9 cellular contexts compared by ENCODE assay signal in the genomic region with DNA sequence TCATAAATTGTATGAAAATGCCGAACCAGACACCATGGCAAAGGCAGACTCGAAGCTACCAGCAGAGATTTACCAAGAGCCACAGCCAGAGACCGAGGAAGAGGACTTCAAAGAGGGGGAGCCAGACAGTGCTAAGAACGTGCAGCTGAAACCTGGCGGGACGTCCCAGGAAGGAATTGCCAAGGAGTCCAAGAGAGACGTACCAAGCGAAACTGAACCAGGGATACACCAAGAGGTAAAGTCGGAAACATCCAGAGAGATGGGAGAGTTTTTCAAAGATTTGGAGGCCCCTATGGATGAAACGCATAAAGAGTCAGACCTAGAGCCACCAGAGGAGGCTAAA. TPM values are rescaled to one million over a fixed set of nuclear protein-coding genes. Genes with fewer than 3 reads are reported as not detected.
A peak's percentile ranks its signal among the peaks of the same experiment; 100 is the strongest.
DNase-seq lines count a peak whose midpoint lies in the region; ATAC-seq and TF ChIP-seq lines count a peak whose summit lies in the region.
"Had no signal": no experiment of that assay in that cellular context is flagged by ENCODE, and none has a peak within 500 bp of the region (broad histone marks: within the 10 kb centered on the region; RNA-seq: fewer than 3 reads in every experiment).

No MANE protein-coding gene starts in this region.

- WGBS in mesenchymal stem cell = 30% methylated on average over 10 of the region's 10 CpGs

- H3K4ac ChIP-seq in mesenchymal stem cell (ENCODE audit: low read depth in 1 of 2, low read length in 2 of 2) = no peak overlapping the region

- H2AFZ ChIP-seq in mesenchymal stem cell (ENCODE audit: low read depth, low read length) = peak overlapping the region; percentile 92

- H3K27me3 Mint-ChIP-seq in central memory CD8-positive, alpha-beta T cell = no peaks in the 10 kb centered on the region
- no peaks in the 10 kb centered on the region for H3K27me3 Mint-ChIP-seq in nephron progenitor cell (ENCODE audit: low read depth, poor library complexity)
- H3K27me3 Mint-ChIP-seq: stimulated activated naive CD8-positive, alpha-beta T cell treated with anti-CD3 and anti-CD28 coated beads, Interleukin-15, Interleukin-2, amounts not matched to agents 100 ng/mL and 50 ng/mL, for 24 hours had no signal

- BruUV-seq in A673 (replicated peaks; lab: Mats Ljungman, UMichigan) = no TSS peak

- H3K36me3 ChIP-seq in A673 (ENCODE audit: insufficient read depth, low read length, poor library complexity, severe bottlenecking) = no peaks in the 10 kb centered on the region
- H3K36me3 ChIP-seq in mesenchymal stem cell (ENCODE audit: control insufficient read depth in 1 of 2, insufficient read depth in 2 of 2, low read depth in 1 of 2, low read length in 2 of 2) = no peaks in the 10 kb centered on the region

- no peaks in the 10 kb centered on the region for H3K9me3 Mint-ChIP-seq in central memory CD8-positive, alpha-beta T cell
- H3K9me3 Mint-ChIP-seq in nephron progenitor cell = no peaks in the 10 kb centered on the region
- H3K9me3 Mint-ChIP-seq: stimulated activated naive CD8-positive, alpha-beta T cell treated with anti-CD3 and anti-CD28 coated beads, Interleukin-15, Interleukin-2, amounts not matched to agents 100 ng/mL and 50 ng/mL, for 24 hours had no signal

- H3K9me3 ChIP-seq in A673 (ENCODE audit: low read depth, low read length, poor library complexity, severe bottlenecking) (no peaks in the 10 kb centered on the region), mesenchymal stem cell (ENCODE audit: control insufficient read depth, low read length) (no peaks in the 10 kb centered on the region)

- CTCF ChIA-PET in A673 (lab: Charles Lee) = interaction anchor here (0.6 to 1.3 kb wide), 3 partner anchors 8 to 384 kb away, joined by 3 to 7 read pairs (median 3); no protein-coding TSS in a partner anchor

- peaks cover 34% of the 10 kb centered on the region for H3K4me1 Mint-ChIP-seq in central memory CD8-positive, alpha-beta T cell
- H3K4me1 Mint-ChIP-seq in nephron progenitor cell = peaks cover 38% of the 10 kb centered on the region

- DNase-seq in A673 (ENCODE audit: low spot score) = no peak
- no peak for DNase-seq in central memory CD8-positive, alpha-beta T cell (ENCODE audit: low spot score in 2 of 2)
- no peak for DNase-seq in mesenchymal stem cell
- DNase-seq in kidney tubule cell (ENCODE audit: low spot score) = no peak
- DNase-seq in OCI-M1 (lab: John Stamatoyannopoulos, UW) = no peak
- no peak for DNase-seq in activated effector memory CD4-positive, alpha-beta T cell treated with Interleukin-2 at 50 U/mL for 16 hours
- no peak for DNase-seq in nephron progenitor cell

- no peak overlapping the region for H2BK12ac ChIP-seq in mesenchymal stem cell (ENCODE audit: low read length in 2 of 2)

- peak; percentile 9 for ATAC-seq in HG03175 (IDR thresholded peaks at IDR 0.05; ENCODE audit: unreplicated experiment)
- ATAC-seq in central memory CD8-positive, alpha-beta T cell (replicated peaks; ENCODE audit: extremely low read depth, poor library complexity, severe bottlenecking) = peak; percentile 21

- no peak overlapping the region for H2BK5ac ChIP-seq in mesenchymal stem cell (ENCODE audit: low read depth, low read length, poor library complexity, severe bottlenecking)

- H2BK120ac ChIP-seq in mesenchymal stem cell (ENCODE audit: low read depth, low read length) = no peak overlapping the region

- H3K27me3 ChIP-seq in A673 (replicated peaks; ENCODE audit: insufficient read depth, low read depth, low read length, poor library complexity) (no peaks in the 10 kb centered on the region), mesenchymal stem cell (ENCODE audit: control insufficient read depth in 1 of 2, insufficient read depth in 1 of 2, low read length in 2 of 2) (no peaks in the 10 kb centered on the region)

- H3K27ac ChIP-seq in A673 (ENCODE audit: low read depth, low read length, poor library complexity, severe bottlenecking) (no peak overlapping the region), mesenchymal stem cell (ENCODE audit: low read length, poor library complexity, severe bottlenecking) (no peak overlapping the region)

- POLR2A ChIA-PET in A673 (lab: Charles Lee; ENCODE audit: low non-redundant PET) = no interaction called here

- H2AK5ac ChIP-seq in mesenchymal stem cell (ENCODE audit: low read length, severe bottlenecking) = no peak overlapping the region

- H3K4me3 ChIP-seq in A673 (ENCODE audit: low read depth, low read length, poor library complexity, severe bottlenecking) = peak overlapping the region; percentile 76
- H3K4me3 ChIP-seq in mesenchymal stem cell (ENCODE audit: insufficient read depth in 1 of 2, low read depth in 1 of 2, low read length in 2 of 2) = peak overlapping the region; percentile 35 to 88

- no peak overlapping the region for H4K91ac ChIP-seq in mesenchymal stem cell (ENCODE audit: low read length)

- peak overlapping the region; percentile 94 for H3K9ac ChIP-seq in mesenchymal stem cell (ENCODE audit: low read length)

- peaks cover 4% of the 10 kb centered on the region for H3K36me3 Mint-ChIP-seq in central memory CD8-positive, alpha-beta T cell (ENCODE audit: insufficient read depth)
- peaks cover 30% of the 10 kb centered on the region for H3K36me3 Mint-ChIP-seq in nephron progenitor cell (ENCODE audit: low read depth)

- no peak overlapping the region for H3K14ac ChIP-seq in mesenchymal stem cell (ENCODE audit: low read length in 2 of 2)

- H3K18ac ChIP-seq in mesenchymal stem cell (ENCODE audit: low read depth in 1 of 2, low read length in 2 of 2) = no peak overlapping the region

- no peak overlapping the region for H4K8ac ChIP-seq in mesenchymal stem cell (ENCODE audit: low read length)

- no peak overlapping the region for H3K27ac Mint-ChIP-seq in central memory CD8-positive, alpha-beta T cell (ENCODE audit: low read depth)
- no peak overlapping the region for H3K27ac Mint-ChIP-seq in nephron progenitor cell
- H3K27ac Mint-ChIP-seq: stimulated activated naive CD8-positive, alpha-beta T cell treated with anti-CD3 and anti-CD28 coated beads, Interleukin-15, Interleukin-2, amounts not matched to agents 100 ng/mL and 50 ng/mL, for 24 hours had no signal

- H3K4me1 ChIP-seq in A673 (ENCODE audit: insufficient read depth, low read length, poor library complexity, severe bottlenecking) (peaks cover 6% of the 10 kb centered on the region), mesenchymal stem cell (ENCODE audit: control insufficient read depth, insufficient read depth, low read depth, low read length) (peaks cover 6% of the 10 kb centered on the region)

- TF ChIP-seq CTCF in A673 (conservative IDR thresholded peaks at IDR 0.05; ENCODE audit: low read depth, low read length) (no peak), nephron progenitor cell (IDR thresholded peaks at IDR 0.05) (no peak)

- intact Hi-C loops in A673 (cut with micrococcal nuclease; ENCODE audit: unreplicated experiment) = loop anchor here (2.0 kb wide), 1 partner anchor 57 kb away; a partner anchor contains a TSS

- H3K23ac ChIP-seq in mesenchymal stem cell (ENCODE audit: low read length in 2 of 2) = no peak overlapping the region

- peaks cover 12% of the 10 kb centered on the region for H3K79me1 ChIP-seq in mesenchymal stem cell (replicated peaks; ENCODE audit: low read length, poor library complexity, severe bottlenecking)

- no peak overlapping the region for H3K4me3 Mint-ChIP-seq in central memory CD8-positive, alpha-beta T cell
- no peak overlapping the region for H3K4me3 Mint-ChIP-seq in nephron progenitor cell
- H3K4me3 Mint-ChIP-seq: stimulated activated naive CD8-positive, alpha-beta T cell treated with anti-CD3 and anti-CD28 coated beads, Interleukin-15, Interleukin-2, amounts not matched to agents 100 ng/mL and 50 ng/mL, for 24 hours had no signal

- peak overlapping the region; percentile 89 for H3K4me2 ChIP-seq in mesenchymal stem cell (ENCODE audit: low read length, poor library complexity, severe bottlenecking)

- H2BK15ac ChIP-seq in mesenchymal stem cell (ENCODE audit: low read depth, poor library complexity, severe bottlenecking) = no peak overlapping the region

RNA-seq across cellular contexts. Expression of a gene that starts 0.3 kb away (rescaled TPM):
- total RNA-seq in A673 (2021) = 2.4 and 2.9 TPM in 2 replicates
- polyA plus RNA-seq in mesenchymal stem cell (2013, experiment 1 of 2) = 0.32 TPM
- 0.16 TPM for polyA plus RNA-seq in mesenchymal stem cell (2013, experiment 2 of 2)

RNA-seq across cellular contexts. Expression of a gene that starts 0.6 kb away (rescaled TPM):
- total RNA-seq in A673 (2021) = 21.0 and 22.8 TPM in 2 replicates
- 2.0 TPM for polyA plus RNA-seq in mesenchymal stem cell (2013, experiment 1 of 2)
- 1.9 TPM for polyA plus RNA-seq in mesenchymal stem cell (2013, experiment 2 of 2)

RNA-seq across cellular contexts. Expression of a gene that starts 45.9 kb away (rescaled TPM):
- 0.58 and 1.0 TPM in 2 replicates for total RNA-seq in A673 (2021)
- polyA plus RNA-seq in mesenchymal stem cell (2013, experiment 1 of 2) = 0.04 TPM
- polyA plus RNA-seq in mesenchymal stem cell (2013, experiment 2 of 2) = not detected

RNA-seq across cellular contexts. Expression of a gene that starts 56.6 kb away (rescaled TPM):
- 12.7 and 18.5 TPM in 2 replicates for total RNA-seq in A673 (2021)
- 5.6 TPM for polyA plus RNA-seq in mesenchymal stem cell (2013, experiment 1 of 2)
- 6.2 TPM for polyA plus RNA-seq in mesenchymal stem cell (2013, experiment 2 of 2)

RNA-seq across cellular contexts. Expression of a gene that starts 56.8 kb away (rescaled TPM):
- total RNA-seq in A673 (2021) = 49.5 and 55.6 TPM in 2 replicates
- 15.7 TPM for polyA plus RNA-seq in mesenchymal stem cell (2013, experiment 1 of 2)
- 16.1 TPM for polyA plus RNA-seq in mesenchymal stem cell (2013, experiment 2 of 2)
